25 cellular contexts compared by ENCODE assay signal in the genomic region with DNA sequence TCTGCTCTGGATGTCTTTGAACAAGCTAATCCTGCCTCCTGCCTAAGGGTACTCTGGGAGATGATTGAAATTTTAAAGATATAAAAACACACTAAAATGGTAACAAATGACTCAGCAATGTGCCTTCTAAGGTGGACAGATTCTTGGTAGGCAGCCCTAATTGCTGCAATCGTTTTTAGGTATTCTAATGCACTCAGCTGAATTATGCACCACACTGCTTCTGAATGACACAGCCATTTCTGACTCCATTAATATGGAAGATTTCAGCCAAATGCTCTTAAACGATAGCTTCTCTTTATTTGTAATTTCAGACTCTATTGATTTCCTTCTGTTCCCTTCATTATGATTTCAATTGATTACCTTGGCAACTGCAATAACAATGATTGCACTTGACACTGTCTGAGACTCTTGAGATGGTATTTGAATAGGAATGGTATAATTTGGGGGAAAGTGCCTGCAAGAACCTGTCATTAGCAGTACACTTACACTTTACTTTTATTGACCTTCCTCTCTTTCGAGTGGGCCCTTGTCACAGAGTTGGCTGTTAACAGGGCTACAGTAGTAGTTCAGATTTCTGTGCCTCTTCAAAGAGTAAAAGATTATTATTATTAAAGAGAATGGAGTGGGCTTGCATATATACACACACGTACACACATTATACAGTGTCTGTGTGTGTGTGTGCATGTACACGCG.
DNase-seq lines count a peak whose midpoint lies in the region; ATAC-seq, FAIRE-seq and TF ChIP-seq lines count a peak whose summit lies in the region.
"Had no signal": no experiment of that assay in that cellular context is flagged by ENCODE, and none has a peak within 500 bp of the region (broad histone marks: within the 10 kb centered on the region; RNA-seq: fewer than 3 reads in every experiment).

No MANE protein-coding gene starts in this region.

- no peaks in the 10 kb centered on the region for H3K4me1 ChIP-seq in HepG2 (ENCODE audit: insufficient read depth, low read length)
- H3K4me1 ChIP-seq in esophagus squamous epithelium = no peaks in the 10 kb centered on the region
- H3K4me1 ChIP-seq: heart left ventricle, tibial artery had no signal

- TF ChIP-seq CTCF in HepG2 (CRISPR knock-in tag; IDR thresholded peaks at IDR 0.05) = no peak
- TF ChIP-seq CTCF in esophagus squamous epithelium (IDR thresholded peaks at IDR 0.05) = no peak

- no peaks in the 10 kb centered on the region for H3K36me3 Mint-ChIP-seq in natural killer cell treated with Interleukin-12 subunit alpha and Interleukin-12 subunit beta and Interleukin-15 and Interleukin-18, amount 100 ng/mL, for 72 hours
- H3K36me3 Mint-ChIP-seq: natural killer cell had no signal

- BruUV-seq in HepG2 (replicated peaks; lab: Mats Ljungman, UMichigan) = no TSS peak

- CTCF ChIA-PET in HepG2 (lab: Yijun Ruan, JAX; ENCODE audit: low intra/inter-chr PET ratio, low total read pairs) = no interaction called here

- H3K27ac ChIP-seq in HepG2 (ENCODE audit: extremely low read length, insufficient read depth, low read length) = no peak overlapping the region
- no peak overlapping the region for H3K27ac ChIP-seq in esophagus squamous epithelium
- H3K27ac ChIP-seq: heart left ventricle, ovary, tibial artery had no signal

- H3K36me3 ChIP-seq in HepG2 (replicated peaks in 1 of 2; ENCODE audit: control insufficient read depth in 1 of 2, insufficient read depth in 2 of 2, low read length in 2 of 2) (no peaks in the 10 kb centered on the region), esophagus squamous epithelium (no peaks in the 10 kb centered on the region)
- H3K36me3 ChIP-seq: heart left ventricle, ovary, tibial artery had no signal

- H3K4me2 ChIP-seq in HepG2 (ENCODE audit: low read depth, low read length) = no peak overlapping the region

- no peaks in the 10 kb centered on the region for H3K9me3 Mint-ChIP-seq in natural killer cell treated with Interleukin-12 subunit alpha and Interleukin-12 subunit beta and Interleukin-15 and Interleukin-18, amount 100 ng/mL, for 72 hours

- H3K79me2 ChIP-seq in HepG2 (ENCODE audit: insufficient read depth, low read length) = no peaks in the 10 kb centered on the region

- H3K9me3 ChIP-seq in HepG2 (ENCODE audit: low read length) (peaks cover 91% of the 10 kb centered on the region), esophagus squamous epithelium (no peaks in the 10 kb centered on the region)
- H3K9me3 ChIP-seq: ovary, tibial artery had no signal

- DNase-seq in NCI-H524 treated with DMSO at 0.1 percent for 48 hours (lab: John Stamatoyannopoulos, UW) = peak; percentile 18
- DNase-seq in NCI-H524 (lab: John Stamatoyannopoulos, UW) = no peak
- peak; percentile 92 to 99 for DNase-seq in NCI-H2081 (lab: John Stamatoyannopoulos, UW)
- DNase-seq in NCI-H774 (lab: John Stamatoyannopoulos, UW) = peak; percentile 92
- DNase-seq in DMS114 treated with DMSO at 0.1 percent for 48 hours (lab: John Stamatoyannopoulos, UW; ENCODE audit: unreplicated experiment) = no peak
- no peak for DNase-seq in natural killer cell treated with Interleukin-12 subunit alpha and Interleukin-12 subunit beta and Interleukin-15 and Interleukin-18, amount 100 ng/mL, for 72 hours (ENCODE audit: low spot score)
- no peak for DNase-seq in HepG2 (ENCODE audit: low spot score)
- no peak for DNase-seq in esophagus squamous epithelium (lab: John Stamatoyannopoulos, UW)
- DNase-seq: activated CD4-positive, alpha-beta T cell treated with anti-CD3 and anti-CD28 coated beads for 4 hours; AML-193; aorta; CD8-positive, alpha-beta memory T cell; GOT3; heart left ventricle; IMR-90; midbrain; natural killer cell; ovary; right cardiac atrium; stimulated activated naive CD8-positive, alpha-beta T cell treated with anti-CD3 and anti-CD28 coated beads, Interleukin-15, amount 100 ng/mL, for 72 hours; tibial artery had no signal

- 35% methylated on average over 6 of the region's 6 CpGs for WGBS in HepG2 (ENCODE audit: low lambda C conversion rate)
- WGBS in esophagus squamous epithelium, 2 donors = 79 to 81% methylated on average over 6 of the region's 6 CpGs

- no peak for TF ChIP-seq RAD21 in HepG2 (CRISPR knock-in tag; IDR thresholded peaks at IDR 0.05)

- H4K20me1 ChIP-seq in HepG2 (ENCODE audit: insufficient read depth, low read length) = no peaks in the 10 kb centered on the region

- no peak overlapping the region for H3K27ac Mint-ChIP-seq in natural killer cell treated with Interleukin-12 subunit alpha and Interleukin-12 subunit beta and Interleukin-15 and Interleukin-18, amount 100 ng/mL, for 72 hours
- H3K27ac Mint-ChIP-seq: activated naive CD4-positive, alpha-beta T cell treated with anti-CD3 and anti-CD28 coated beads, Interleukin-2, amount 50 U/mL, for 72 hours; activated T-helper 1 cell treated with anti-CD3 and anti-CD28 coated beads, Interleukin-12 subunit alpha, Interleukin-12 subunit beta, Interleukin-2, Interleukin-4 antibody, amounts not matched to agents 30 ng/mL and 10 ng/mL and 1 ng/mL, durations not matched to agents 14 hours and 24 hours and 36 hours; CD8-positive, alpha-beta memory T cell; natural killer cell; stimulated activated naive CD8-positive, alpha-beta T cell treated with anti-CD3 and anti-CD28 coated beads, Interleukin-15, amount 100 ng/mL, for 72 hours; T-helper 1 cell treated with Interleukin-12 subunit alpha and Interleukin-12 subunit beta and Interleukin-4 antibody, amounts not matched to agents 30 μg/mL and 1 μg/mL, for 36 hours had no signal

- H3K4me3 ChIP-seq in HepG2 (replicated peaks in 1 of 3; ENCODE audit: insufficient read depth in 1 of 3, low read depth in 2 of 3, low read length in 3 of 3) (no peak overlapping the region), esophagus squamous epithelium (no peak overlapping the region)
- H3K4me3 ChIP-seq: heart left ventricle, ovary, tibial artery had no signal

- intact Hi-C loops in HepG2 (cut with micrococcal nuclease; ENCODE audit: unreplicated experiment) (no loop called here), esophagus squamous epithelium (cut with DNase I) (no loop called here)

- ATAC-seq in natural killer cell treated with Interleukin-12 subunit alpha and Interleukin-12 subunit beta and Interleukin-15 and Interleukin-18, amount 100 ng/mL, for 72 hours = no peak
- no peak for ATAC-seq in HepG2
- ATAC-seq: activated naive CD4-positive, alpha-beta T cell treated with anti-CD3 and anti-CD28 coated beads, Interleukin-2, amount 50 U/mL, for 72 hours; heart left ventricle; natural killer cell; right cardiac atrium; stimulated activated naive CD8-positive, alpha-beta T cell treated with anti-CD3 and anti-CD28 coated beads, Interleukin-15, amount 100 ng/mL, for 72 hours had no signal

- TF ChIP-seq POLR2A in HepG2 (IDR thresholded peaks at IDR 0.05; ENCODE audit: insufficient read depth in 1 of 2, low read depth in 2 of 2, low read length in 2 of 2) = no peak
- TF ChIP-seq POLR2A in esophagus squamous epithelium (IDR thresholded peaks at IDR 0.05) = no peak

- H3K4me1 Mint-ChIP-seq in natural killer cell treated with Interleukin-12 subunit alpha and Interleukin-12 subunit beta and Interleukin-15 and Interleukin-18, amount 100 ng/mL, for 72 hours (ENCODE audit: low read depth in 2 of 2) = peaks cover 0 to 5% of the 10 kb centered on the region in 2 donors
- H3K4me1 Mint-ChIP-seq: central memory CD8-positive, alpha-beta T cell; natural killer cell; stimulated activated naive CD8-positive, alpha-beta T cell treated with anti-CD3 and anti-CD28 coated beads, Interleukin-15, amount 100 ng/mL, for 72 hours had no signal

- no peak overlapping the region for H3K4me3 Mint-ChIP-seq in natural killer cell treated with Interleukin-12 subunit alpha and Interleukin-12 subunit beta and Interleukin-15 and Interleukin-18, amount 100 ng/mL, for 72 hours
- H3K4me3 Mint-ChIP-seq: activated T-helper 1 cell treated with anti-CD3 and anti-CD28 coated beads, Interleukin-12 subunit alpha, Interleukin-12 subunit beta, Interleukin-2, Interleukin-4 antibody, amounts not matched to agents 30 ng/mL and 10 ng/mL and 1 ng/mL, durations not matched to agents 14 hours and 24 hours and 36 hours; CD8-positive, alpha-beta memory T cell; central memory CD8-positive, alpha-beta T cell; natural killer cell; stimulated activated naive CD8-positive, alpha-beta T cell treated with anti-CD3 and anti-CD28 coated beads, Interleukin-15, amount 100 ng/mL, for 72 hours; T-helper 1 cell treated with Interleukin-12 subunit alpha and Interleukin-12 subunit beta and Interleukin-4 antibody, amounts not matched to agents 30 μg/mL and 1 μg/mL, for 36 hours had no signal

- no peak for TF ChIP-seq EP300 in HepG2 (IDR thresholded peaks at IDR 0.05; ENCODE audit: low read depth in 2 of 2, low read length in 2 of 2)
- no peak for TF ChIP-seq EP300 in HepG2 (CRISPR knock-in tag; IDR thresholded peaks at IDR 0.05; ENCODE audit: borderline replicate concordance)

- POLR2A ChIA-PET in HepG2 (lab: Yijun Ruan, JAX) = no interaction called here

- no peak overlapping the region for H3K9ac ChIP-seq in HepG2 (ENCODE audit: insufficient read depth, low read depth, low read length)

- H3K27me3 ChIP-seq in HepG2 (ENCODE audit: control insufficient read depth in 1 of 2, insufficient read depth in 2 of 2, low read length in 2 of 2) = no peaks in the 10 kb centered on the region
- no peaks in the 10 kb centered on the region for H3K27me3 ChIP-seq in esophagus squamous epithelium
- H3K27me3 ChIP-seq: heart left ventricle, ovary, tibial artery had no signal

- H2AFZ ChIP-seq in HepG2 (ENCODE audit: low read length) = no peak overlapping the region

- in situ Hi-C loops in HepG2 (cut with HindIII; ENCODE audit: extremely low pct_ligation_motif_present, low pct_unique_long_range_greater_than_20kb) = no loop called here

- FAIRE-seq in HepG2 (lab: Jason Lieb, UNC) = no peak

- peaks cover 5 to 7% of the 10 kb centered on the region in 2 donors for H3K27me3 Mint-ChIP-seq in natural killer cell treated with Interleukin-12 subunit alpha and Interleukin-12 subunit beta and Interleukin-15 and Interleukin-18, amount 100 ng/mL, for 72 hours
- H3K27me3 Mint-ChIP-seq: CD8-positive, alpha-beta memory T cell; central memory CD8-positive, alpha-beta T cell; stimulated activated naive CD8-positive, alpha-beta T cell treated with anti-CD3 and anti-CD28 coated beads, Interleukin-15, amount 100 ng/mL, for 72 hours had no signal

Comparison
In these comparisons a context has a peak if more than half of its experiments do, and no peak if none do; other contexts are left out.
1. DNase-seq: peak in NCI-H524 treated with DMSO at 0.1 percent for 48 hours (single experiment), NCI-H2081 (2 of 2) and NCI-H774 (single experiment); none in NCI-H524 (0 of 2), DMS114 treated with DMSO at 0.1 percent for 48 hours (single experiment), natural killer cell treated with Interleukin-12 subunit alpha and Interleukin-12 subunit beta and Interleukin-15 and Interleukin-18, amount 100 ng/mL, for 72 hours (single experiment), HepG2 (single experiment) and esophagus squamous epithelium (single experiment).